36 cellular contexts compared by ENCODE assay signal in genomic region chr22:45938913-45939312, GRCh38. TPM values are rescaled to one million over a fixed set of nuclear protein-coding genes. Genes with fewer than 3 reads are reported as not detected.
"Had no signal": no experiment of that assay in that cellular context is flagged by ENCODE, and none has a peak within 500 bp of the region (broad histone marks: within the 10 kb centered on the region; RNA-seq: fewer than 3 reads in every experiment).

No MANE protein-coding gene starts in this region.

- DNase-seq: Karpas-422, Kasumi-1, MG63, MM.1S, MV-4-11, NCI-H1048, NCI-H1092, NCI-H1092 treated with DMSO at 0.1 percent for 48 hours, NCI-H1105, NCI-H1105 treated with DMSO at 0.1 percent for 48 hours, NCI-H1417, NCI-H1417 treated with DMSO at 0.1 percent for 48 hours, NCI-H1436, NCI-H1436 treated with DMSO at 0.1 percent for 48 hours, NCI-H146, NCI-H1694, NCI-H1694 treated with DMSO at 0.1 percent for 48 hours, NCI-H187, NCI-H187 treated with DMSO at 0.1 percent for 48 hours, NCI-H1930, NCI-H2029, NCI-H2029 treated with DMSO at 0.1 percent for 48 hours, NCI-H2081, NCI-H2081 treated with DMSO at 0.1 percent for 48 hours, NCI-H2107, NCI-H2171, NCI-H2171 treated with DMSO at 0.1 percent for 48 hours, NCI-H2227 treated with DMSO at 0.1 percent for 48 hours, NCI-H226, NCI-H345, NCI-H446, NCI-H446 treated with DMSO at 0.1 percent for 48 hours, NCI-H510A had no signal

- H3K9me3 ChIP-seq: MG63 had no signal

- H3K36me3 ChIP-seq: MG63 had no signal

- H3K27ac ChIP-seq: KMS-11 had no signal

- H3K4me3 ChIP-seq: MG63 had no signal

- H3K27me3 ChIP-seq: MG63 had no signal

RNA-seq across cellular contexts. Expression of gene WNT7B, which starts 38.0 kb away (rescaled TPM):
- total RNA-seq: LHCN-M2, NCI-H460 had no signal
